16 cellular contexts compared by ENCODE assay signal in the genomic region with DNA sequence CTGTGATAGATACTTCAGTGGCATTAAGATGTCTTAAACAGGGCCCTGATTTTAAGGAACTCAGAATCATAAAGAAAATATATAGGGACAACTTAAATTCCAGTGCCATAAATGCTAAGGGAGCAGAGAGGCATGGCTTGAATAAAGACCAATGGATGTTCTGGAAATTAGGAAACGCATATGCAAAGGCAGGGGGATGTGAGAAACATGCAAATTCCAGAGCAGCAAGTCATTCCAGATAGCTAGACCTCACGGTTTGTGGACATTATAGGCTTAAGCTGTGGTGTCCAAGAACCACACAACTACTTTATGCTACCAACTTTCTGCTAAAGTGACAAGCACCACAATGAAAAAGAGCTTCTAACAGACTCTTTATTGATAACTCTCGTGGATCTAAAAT.
A peak's percentile ranks its signal among the peaks of the same experiment; 100 is the strongest.
DNase-seq lines count a peak whose midpoint lies in the region; ATAC-seq and TF ChIP-seq lines count a peak whose summit lies in the region.
"Had no signal": no experiment of that assay in that cellular context is flagged by ENCODE, and none has a peak within 500 bp of the region (broad histone marks: within the 10 kb centered on the region; RNA-seq: fewer than 3 reads in every experiment).

No MANE protein-coding gene starts in this region.

- no peak for TF ChIP-seq EP300 in esophagus muscularis mucosa (IDR thresholded peaks at IDR 0.05)

- ATAC-seq in GM21360 (IDR thresholded peaks at IDR 0.05; ENCODE audit: unreplicated experiment) = no peak

- H3K27ac ChIP-seq in esophagus muscularis mucosa (replicated peaks in 1 of 4) = no peak overlapping the region
- H3K27ac ChIP-seq: hepatocyte had no signal

- DNase-seq in HCEC 1CT (peak; percentile 13), amniotic epithelial cell (ENCODE audit: low read depth) (peak; percentile 81), foreskin fibroblast (peak; percentile 23 to 60), DMS114 treated with DMSO at 0.1 percent for 48 hours (lab: John Stamatoyannopoulos, UW; ENCODE audit: unreplicated experiment) (no peak), esophagus muscularis mucosa (ENCODE audit: extremely low spot score) (no peak), dedifferentiated amniotic fluid mesenchymal stem cell (ENCODE audit: extremely low spot score) (no peak)
- DNase-seq: activated CD4-positive, CD25-positive, alpha-beta regulatory T cell treated with anti-CD3 and anti-CD28 coated beads, Interleukin-2, amount 50 U/mL, for 72 hours; activated naive CD8-positive, alpha-beta T cell treated with anti-CD3 and anti-CD28 coated beads for 36 hours; C1 segment of cervical spinal cord; caudate nucleus; NCI-H69; nephron progenitor cell; SHP77 treated with DMSO at 0.1 percent for 48 hours; stimulated activated CD4-positive, alpha-beta T cell treated with anti-CD3 and anti-CD28 coated beads, Interleukin-12 subunit alpha, Interleukin-12 subunit beta, amount 100 ng/mL, for 4 hours had no signal

- peaks cover 0 to 7% (median 0%) of the 10 kb centered on the region in 4 donors for H3K4me1 ChIP-seq in esophagus muscularis mucosa

- H3K36me3 ChIP-seq in esophagus muscularis mucosa = no peaks in the 10 kb centered on the region

- H3K4me3 ChIP-seq in foreskin fibroblast (ENCODE audit: low read depth in 1 of 2, low read length in 2 of 2) = no peak overlapping the region
- no peak overlapping the region for H3K4me3 ChIP-seq in esophagus muscularis mucosa
- H3K4me3 ChIP-seq: hepatocyte had no signal

- TF ChIP-seq POLR2A in esophagus muscularis mucosa (IDR thresholded peaks at IDR 0.05; ENCODE audit: low read depth) = no peak

- intact Hi-C loops in esophagus muscularis mucosa (cut with DNase I) = no loop called here

- WGBS in esophagus muscularis mucosa = 72% methylated on average over 3 of the region's 3 CpGs

- TF ChIP-seq CTCF in foreskin fibroblast (IDR thresholded peaks at IDR 0.05; ENCODE audit: low read depth, low read length) (no peak), esophagus muscularis mucosa (IDR thresholded peaks at IDR 0.05) (no peak)

- no peaks in the 10 kb centered on the region for H3K9me3 ChIP-seq in esophagus muscularis mucosa

- H3K27me3 ChIP-seq in esophagus muscularis mucosa = no peaks in the 10 kb centered on the region
- H3K27me3 ChIP-seq: hepatocyte had no signal

Comparison
In these comparisons a context has a peak if more than half of its experiments do, and no peak if none do; other contexts are left out.
1. DNase-seq: peak in HCEC 1CT (single experiment), amniotic epithelial cell (single experiment) and foreskin fibroblast (2 of 2); none in DMS114 treated with DMSO at 0.1 percent for 48 hours (single experiment), esophagus muscularis mucosa (single experiment) and dedifferentiated amniotic fluid mesenchymal stem cell (single experiment).